In the genomic region with DNA sequence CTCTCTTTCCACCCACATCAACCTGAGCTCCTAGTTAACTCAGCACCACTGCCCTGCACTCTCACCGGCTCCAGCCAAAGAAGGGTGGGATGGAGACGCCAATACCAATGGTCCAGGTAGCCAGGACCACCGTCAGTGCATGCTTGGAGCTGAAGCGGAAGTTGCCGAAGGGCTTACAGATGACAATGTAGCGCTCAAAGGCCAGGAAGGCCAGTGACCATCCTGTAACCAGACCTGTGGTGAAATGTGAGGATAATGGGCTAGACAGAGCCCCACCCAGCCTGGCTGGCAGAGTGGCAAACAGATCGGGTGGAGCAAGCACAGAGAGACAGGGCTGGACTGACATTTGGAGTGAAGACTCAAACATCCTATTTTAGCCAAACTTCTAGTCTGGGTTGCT, we compare ENCODE assay signal across 24 cellular contexts. TPM values are rescaled to one million over a fixed set of nuclear protein-coding genes. Genes with fewer than 3 reads are reported as not detected.
"Had no signal": no experiment of that assay in that cellular context is flagged by ENCODE, and none has a peak within 500 bp of the region (broad histone marks: within the 10 kb centered on the region; RNA-seq: fewer than 3 reads in every experiment).

No MANE protein-coding gene starts in this region.

- H3K27ac ChIP-seq: esophagus squamous epithelium, hepatocyte, tibial artery, WERI-Rb-1 had no signal

- H3K27me3 ChIP-seq: esophagus squamous epithelium, hepatocyte, tibial artery had no signal

- H3K79me2 ChIP-seq: hepatocyte had no signal

- H3K9me3 ChIP-seq: tibial artery had no signal

- H2AFZ ChIP-seq: hepatocyte had no signal

- H3K27me3 Mint-ChIP-seq: effector memory CD8-positive, alpha-beta T cell had no signal

- DNase-seq: activated CD4-positive, alpha-beta T cell treated with anti-CD3 and anti-CD28 coated beads, Interleukin-2, amount 50 U/mL, for 4 hours; activated effector memory CD4-positive, alpha-beta T cell treated with anti-CD3 and anti-CD28 coated beads, Interleukin-2, amount 50 U/mL, for 16 hours; activated T-cell treated with anti-CD3 and anti-CD28 coated beads, Interleukin-2, amount 50 U/mL, for 72 hours; amniotic stem cell; caudate nucleus; effector memory CD8-positive, alpha-beta T cell; esophagus squamous epithelium; stimulated activated CD4-positive, alpha-beta T cell treated with anti-CD3 and anti-CD28 coated beads, Interleukin-12 subunit alpha, Interleukin-12 subunit beta, amount 100 ng/mL, for 4 hours; stimulated activated CD4-positive, alpha-beta T cell treated with anti-CD3 and anti-CD28 coated beads, Interleukin-1b, Interleukin-23, amount 100 ng/mL, for 48 hours; stimulated activated CD8-positive, alpha-beta memory T cell treated with anti-CD3 and anti-CD28 coated beads, Interleukin-4, amount 100 ng/mL, for 48 hours; stimulated activated naive CD8-positive, alpha-beta T cell treated with anti-CD3 and anti-CD28 coated beads, Interleukin-15, Interleukin-2, amounts not matched to agents 100 U/mL and 50 U/mL, for 24 hours; substantia nigra; tibial artery; WERI-Rb-1 had no signal

- H3K4me3 Mint-ChIP-seq: activated T-cell treated with anti-CD3 and anti-CD28 coated beads, Interleukin-2, amount 50 U/mL, for 72 hours; effector memory CD8-positive, alpha-beta T cell; nephron had no signal

- H3K4me3 ChIP-seq: esophagus squamous epithelium, hepatocyte, lung, tibial artery had no signal

- H3K4me1 ChIP-seq: esophagus squamous epithelium, tibial artery had no signal

- H3K4me2 ChIP-seq: hepatocyte had no signal

- H3K27ac Mint-ChIP-seq: activated naive CD4-positive, alpha-beta T cell treated with anti-CD3 and anti-CD28 coated beads, Interleukin-2, amount 50 U/mL, for 72 hours; activated T-cell treated with anti-CD3 and anti-CD28 coated beads, Interleukin-2, amount 50 U/mL, for 72 hours; effector memory CD8-positive, alpha-beta T cell; nephron had no signal

- ATAC-seq: activated naive CD4-positive, alpha-beta T cell treated with anti-CD3 and anti-CD28 coated beads, Interleukin-2, amount 50 U/mL, for 72 hours; activated T-cell treated with anti-CD3 and anti-CD28 coated beads, Interleukin-2, amount 50 U/mL, for 72 hours; effector memory CD8-positive, alpha-beta T cell; stimulated activated naive CD8-positive, alpha-beta T cell treated with anti-CD3 and anti-CD28 coated beads, Interleukin-15, Interleukin-2, amounts not matched to agents 100 U/mL and 50 U/mL, for 24 hours had no signal

RNA-seq across cellular contexts. Expression of a gene that starts 0.7 kb away (rescaled TPM):
- total RNA-seq: activated CD8-positive, alpha-beta memory T cell treated with anti-CD3 and anti-CD28 coated beads for 36 hours; activated naive CD4-positive, alpha-beta T cell treated with anti-CD3 and anti-CD28 coated beads, Interleukin-2, amount 50 U/mL, for 72 hours; activated T-cell treated with anti-CD3 and anti-CD28 coated beads, Interleukin-2, amount 50 U/mL, for 72 hours; dermis microvascular lymphatic vessel endothelial cell; esophagus squamous epithelium; hepatocyte; lung; omental fat pad; posterior vena cava; T-helper 2 cell treated with Interferon-gamma antibody and Interleukin-4, amounts not matched to agents 100 ng/mL and 5 ng/mL, for 36 hours; urinary bladder had no signal
- polyA plus RNA-seq: hepatocyte, lung, urinary bladder had no signal

RNA-seq across cellular contexts. Expression of a gene that starts 55.3 kb away (rescaled TPM):
- total RNA-seq: T-helper 2 cell treated with Interferon-gamma antibody and Interleukin-4, amounts not matched to agents 100 ng/mL and 5 ng/mL, for 36 hours had no signal
